In the genomic region with DNA sequence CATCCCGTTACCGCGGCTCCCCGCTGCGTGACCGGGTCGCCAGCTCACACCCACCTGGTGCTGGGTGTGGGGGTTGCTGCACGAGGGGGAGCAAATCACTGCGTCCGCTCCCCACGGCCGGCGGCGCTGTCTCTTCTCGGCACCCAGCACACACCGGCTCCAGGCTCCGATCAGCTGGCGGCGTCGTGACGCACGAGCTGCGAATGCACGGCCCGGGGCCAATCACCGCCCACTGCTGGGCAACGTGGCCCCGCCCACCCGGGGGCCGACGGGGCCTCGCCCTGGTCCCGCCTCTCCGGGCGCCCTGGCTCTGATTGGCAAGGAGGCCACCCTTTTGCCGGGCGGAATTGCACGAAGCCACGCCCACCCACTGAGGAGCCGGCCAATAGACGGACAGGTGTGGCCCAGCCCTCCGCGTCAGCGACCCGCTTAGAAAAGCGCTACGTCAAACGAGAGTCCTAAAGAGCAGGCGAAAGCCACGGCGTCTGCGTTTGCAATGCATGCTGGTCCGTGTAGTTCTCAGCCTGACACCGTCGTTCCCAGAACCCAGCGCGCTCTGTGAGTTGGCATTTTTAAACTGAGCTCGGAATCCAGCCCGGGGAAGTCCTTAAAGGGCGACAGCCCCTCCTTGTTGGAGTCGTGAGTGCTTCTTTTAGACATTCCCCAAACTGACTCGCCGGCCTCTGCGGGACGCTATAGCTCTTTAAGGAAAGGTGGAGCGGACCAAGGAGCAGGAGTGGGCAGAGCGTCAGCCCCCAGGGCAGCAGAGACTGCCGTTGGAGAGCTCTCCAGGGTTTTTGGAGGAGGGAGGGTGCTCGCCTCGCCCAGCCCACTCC, we compare ENCODE assay signal across 8 cellular contexts. TPM values are rescaled to one million over a fixed set of nuclear protein-coding genes. Genes with fewer than 3 reads are reported as not detected.
DNase-seq lines count a peak whose midpoint lies in the region; ATAC-seq and TF ChIP-seq lines count a peak whose summit lies in the region.

No MANE protein-coding gene starts in this region.

- TF ChIP-seq EP300 in esophagus muscularis mucosa (IDR thresholded peaks at IDR 0.05), result peak; percentile 23

- H3K4me3 ChIP-seq in esophagus muscularis mucosa (peak overlapping the region; percentile 91 to 100 (median 96)), muscle layer of duodenum (ENCODE audit: low read depth in 1 of 2, low read length in 2 of 2) (peak overlapping the region; percentile 71 to 92)

- H3K36me3 ChIP-seq in esophagus muscularis mucosa (peaks cover 19 to 35% (median 27%) of the 10 kb centered on the region in 4 donors), muscle layer of duodenum (ENCODE audit: control insufficient read depth in 1 of 2, insufficient read depth in 2 of 2, low read length in 2 of 2) (peaks cover 27 to 43% of the 10 kb centered on the region in 2 donors)

- H3K9me3 ChIP-seq in esophagus muscularis mucosa (no peaks in the 10 kb centered on the region), muscle layer of duodenum (ENCODE audit: control insufficient read depth in 1 of 2, low read length in 2 of 2) (no peaks in the 10 kb centered on the region)

- peak overlapping the region; percentile 98 to 99 for H3K4me3 Mint-ChIP-seq in activated T-cell treated with anti-CD3 and anti-CD28 coated beads, Interleukin-2, amount 50 U/mL, for 72 hours

- H3K27ac Mint-ChIP-seq in activated T-cell treated with anti-CD3 and anti-CD28 coated beads, Interleukin-2, amount 50 U/mL, for 72 hours, result peak overlapping the region; percentile 99

- in situ Hi-C loops in KBM-7 (cut with MboI; ENCODE audit: low pct_unique_long_range_greater_than_20kb, low sequenced_read_pairs), result no loop called here

- TF ChIP-seq POLR2A in esophagus muscularis mucosa (IDR thresholded peaks at IDR 0.05; ENCODE audit: low read depth), result peak; percentile 100

- peak in 1 of 3 experiments; percentile 27 for TF ChIP-seq CTCF in esophagus muscularis mucosa (IDR thresholded peaks at IDR 0.05)

- peak; percentile 66 for ATAC-seq in GM21717 (IDR thresholded peaks at IDR 0.05; ENCODE audit: unreplicated experiment)
- peak; percentile 84 to 88 for ATAC-seq in activated T-cell treated with anti-CD3 and anti-CD28 coated beads, Interleukin-2, amount 50 U/mL, for 72 hours (replicated peaks in 1 of 2)

- H3K27me3 ChIP-seq in esophagus muscularis mucosa, result no peaks in the 10 kb centered on the region
- no peaks in the 10 kb centered on the region for H3K27me3 ChIP-seq in muscle layer of duodenum (ENCODE audit: low read depth, low read length)

- intact Hi-C loops in esophagus muscularis mucosa (cut with DNase I), result loop anchor here (10.0 kb wide), 1 partner anchor 151 kb away; the partner anchor contains the start of gene PITPNA

- H3K36me3 Mint-ChIP-seq in activated T-cell treated with anti-CD3 and anti-CD28 coated beads, Interleukin-2, amount 50 U/mL, for 72 hours (ENCODE audit: insufficient read depth in 2 of 2), result peaks cover 0 to 7% of the 10 kb centered on the region in 2 donors

- WGBS in esophagus muscularis mucosa, result 0% methylated on average over 40 of the region's 70 CpGs

- peak; percentile 99 for DNase-seq in DMS53 (lab: John Stamatoyannopoulos, UW)
- DNase-seq in KBM-7, result peak; percentile 100
- peak; percentile 100 for DNase-seq in activated T-cell treated with anti-CD3 and anti-CD28 coated beads, Interleukin-2, amount 50 U/mL, for 72 hours
- DNase-seq in esophagus muscularis mucosa (ENCODE audit: extremely low spot score), result peak; percentile 100
- peak; percentile 100 for DNase-seq in stimulated activated CD8-positive, alpha-beta memory T cell treated with anti-CD3 and anti-CD28 coated beads, Interleukin-7, amount 100 ng/mL, for 4 hours (ENCODE audit: low read depth in 2 of 2)

- peaks cover 12% of the 10 kb centered on the region for H3K27me3 Mint-ChIP-seq in activated T-cell treated with anti-CD3 and anti-CD28 coated beads, Interleukin-2, amount 50 U/mL, for 72 hours (ENCODE audit: low read depth)

- peaks cover 44% of the 10 kb centered on the region for H3K4me1 Mint-ChIP-seq in activated T-cell treated with anti-CD3 and anti-CD28 coated beads, Interleukin-2, amount 50 U/mL, for 72 hours (ENCODE audit: low read depth)

- no peaks in the 10 kb centered on the region for H3K9me3 Mint-ChIP-seq in activated T-cell treated with anti-CD3 and anti-CD28 coated beads, Interleukin-2, amount 50 U/mL, for 72 hours

- H3K27ac ChIP-seq in esophagus muscularis mucosa (replicated peaks in 1 of 4) (peak overlapping the region; percentile 99 to 100 (median 100)), muscle layer of duodenum (ENCODE audit: low read length) (peak overlapping the region; percentile 98)

- H3K4me1 ChIP-seq in esophagus muscularis mucosa (peaks cover 55 to 69% (median 60%) of the 10 kb centered on the region in 4 donors), muscle layer of duodenum (ENCODE audit: control insufficient read depth in 1 of 2, insufficient read depth in 2 of 2, low read length in 2 of 2) (peaks cover 17 to 41% of the 10 kb centered on the region in 2 donors)

TF ChIP-seq in PFSK-1, 5 proteins besides CTCF, POLR2A, EP300 and RAD21:
- TF ChIP-seq SIN3A (IDR thresholded peaks at IDR 0.05; ENCODE audit: borderline replicate concordance, insufficient read depth, low read length) (peak; percentile 97), POLR2AphosphoS5 (IDR thresholded peaks at IDR 0.05; ENCODE audit: low read depth, low read length) (peak; percentile 82), FOXP2 (optimal IDR thresholded peaks at IDR 0.05; ENCODE audit: borderline replicate concordance, extremely low read depth, extremely low read length, insufficient read depth) (peak; percentile 98), TAF1 (IDR thresholded peaks at IDR 0.05; ENCODE audit: borderline replicate concordance, insufficient read depth, low read length) (peak; percentile 87)
- TF ChIP-seq, protein P1, sequence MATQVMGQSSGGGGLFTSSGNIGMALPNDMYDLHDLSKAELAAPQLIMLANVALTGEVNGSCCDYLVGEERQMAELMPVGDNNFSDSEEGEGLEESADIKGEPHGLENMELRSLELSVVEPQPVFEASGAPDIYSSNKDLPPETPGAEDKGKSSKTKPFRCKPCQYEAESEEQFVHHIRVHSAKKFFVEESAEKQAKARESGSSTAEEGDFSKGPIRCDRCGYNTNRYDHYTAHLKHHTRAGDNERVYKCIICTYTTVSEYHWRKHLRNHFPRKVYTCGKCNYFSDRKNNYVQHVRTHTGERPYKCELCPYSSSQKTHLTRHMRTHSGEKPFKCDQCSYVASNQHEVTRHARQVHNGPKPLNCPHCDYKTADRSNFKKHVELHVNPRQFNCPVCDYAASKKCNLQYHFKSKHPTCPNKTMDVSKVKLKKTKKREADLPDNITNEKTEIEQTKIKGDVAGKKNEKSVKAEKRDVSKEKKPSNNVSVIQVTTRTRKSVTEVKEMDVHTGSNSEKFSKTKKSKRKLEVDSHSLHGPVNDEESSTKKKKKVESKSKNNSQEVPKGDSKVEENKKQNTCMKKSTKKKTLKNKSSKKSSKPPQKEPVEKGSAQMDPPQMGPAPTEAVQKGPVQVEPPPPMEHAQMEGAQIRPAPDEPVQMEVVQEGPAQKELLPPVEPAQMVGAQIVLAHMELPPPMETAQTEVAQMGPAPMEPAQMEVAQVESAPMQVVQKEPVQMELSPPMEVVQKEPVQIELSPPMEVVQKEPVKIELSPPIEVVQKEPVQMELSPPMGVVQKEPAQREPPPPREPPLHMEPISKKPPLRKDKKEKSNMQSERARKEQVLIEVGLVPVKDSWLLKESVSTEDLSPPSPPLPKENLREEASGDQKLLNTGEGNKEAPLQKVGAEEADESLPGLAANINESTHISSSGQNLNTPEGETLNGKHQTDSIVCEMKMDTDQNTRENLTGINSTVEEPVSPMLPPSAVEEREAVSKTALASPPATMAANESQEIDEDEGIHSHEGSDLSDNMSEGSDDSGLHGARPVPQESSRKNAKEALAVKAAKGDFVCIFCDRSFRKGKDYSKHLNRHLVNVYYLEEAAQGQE (IDR thresholded peaks at IDR 0.05; ENCODE audit: insufficient read depth in 1 of 2, low read depth in 2 of 2, low read length in 2 of 2), result 0 out of 4 replicates have a peak, but pooled peaks have one; percentile 14 to 24

RNA-seq across cellular contexts. Expression of gene TLCD2, which starts 6.1 kb away (rescaled TPM):
- polyA plus RNA-seq in PFSK-1 (2012; ENCODE audit: insufficient read length, low read depth), result 1.4 TPM
- 1 to 10 TPM in 1 of 2 donors, under 1 TPM in 1; 0.70 to 1.8 TPM for total RNA-seq in activated T-cell treated with anti-CD3 and anti-CD28 coated beads, Interleukin-2, amount 50 U/mL, for 72 hours
- 1 to 10 TPM; 4.6 to 7.7 (median 5.5) TPM for total RNA-seq in esophagus muscularis mucosa

RNA-seq across cellular contexts. Expression of gene WDR81, which starts 8.2 kb away (rescaled TPM):
- polyA plus RNA-seq in PFSK-1 (2012; ENCODE audit: insufficient read length, low read depth), result 47.8 TPM
- 10 to 100 TPM in 1 of 2 donors, 1 to 10 TPM in 1; 9.4 to 11.2 TPM for total RNA-seq in activated T-cell treated with anti-CD3 and anti-CD28 coated beads, Interleukin-2, amount 50 U/mL, for 72 hours
- total RNA-seq in esophagus muscularis mucosa, result 10 to 100 TPM; 25.7 to 40.8 (median 32.1) TPM

RNA-seq across cellular contexts. Expression of gene SERPINF2, which starts 26.4 kb away (rescaled TPM):
- 1.1 TPM for polyA plus RNA-seq in PFSK-1 (2012; ENCODE audit: insufficient read length, low read depth)
- total RNA-seq in activated T-cell treated with anti-CD3 and anti-CD28 coated beads, Interleukin-2, amount 50 U/mL, for 72 hours, result 1 to 10 TPM in 1 of 2 donors, under 1 TPM in 1; 0.89 to 1.6 TPM
- total RNA-seq in esophagus muscularis mucosa, result 1 to 10 TPM; 2.4 to 7.5 (median 3.4) TPM

RNA-seq across cellular contexts. Expression of gene PRPF8, which starts 31.6 kb away (rescaled TPM):
- polyA plus RNA-seq in PFSK-1 (2012; ENCODE audit: insufficient read length, low read depth), result 613 TPM
- total RNA-seq in activated T-cell treated with anti-CD3 and anti-CD28 coated beads, Interleukin-2, amount 50 U/mL, for 72 hours, result 100 to 1,000 TPM; 332 to 390 TPM
- total RNA-seq in esophagus muscularis mucosa, result 100 to 1,000 TPM; 141 to 187 (median 163) TPM

RNA-seq across cellular contexts. Expression of gene SERPINF1, which starts 45.6 kb away (rescaled TPM):
- polyA plus RNA-seq in PFSK-1 (2012; ENCODE audit: insufficient read length, low read depth), result 1,439 TPM
- 1 to 10 TPM in 1 of 2 donors, not detected in 1; 2.2 TPM for total RNA-seq in activated T-cell treated with anti-CD3 and anti-CD28 coated beads, Interleukin-2, amount 50 U/mL, for 72 hours
- total RNA-seq in esophagus muscularis mucosa, result 100 to 1,000 TPM; 177 to 464 (median 330) TPM

Comparison
In these comparisons a context has a peak if more than half of its experiments do, and no peak if none do; other contexts are left out.
1. Peak in every context shown above with its lines: DNase-seq, ATAC-seq, H3K4me3 ChIP-seq and H3K27ac ChIP-seq.